In the genomic region with DNA sequence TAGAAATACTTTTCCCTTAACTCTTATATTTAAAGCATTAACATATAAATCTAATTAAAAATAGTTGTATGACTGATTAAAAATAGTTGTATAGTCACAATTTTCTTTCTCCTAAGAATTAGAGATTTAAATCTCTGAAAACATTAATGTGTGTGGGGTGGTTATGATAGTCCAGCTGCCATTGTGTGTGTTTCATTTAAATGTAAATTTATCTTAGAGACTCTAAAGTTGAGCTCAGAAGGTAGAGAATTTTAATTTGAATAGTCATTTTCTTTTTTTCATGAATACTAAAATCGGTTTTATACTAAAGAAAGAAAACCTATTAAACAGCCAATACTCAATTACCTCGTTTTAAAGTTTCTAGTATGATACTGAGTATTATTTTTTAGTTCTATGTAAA, we compare ENCODE assay signal across 1 cellular context.
TF ChIP-seq lines count a peak whose summit lies in the region.

No MANE protein-coding gene starts in this region.

TF ChIP-seq in H1, 55 proteins besides CTCF, POLR2A, EP300 and RAD21:
- no peak for TF ChIP-seq SRF (IDR thresholded peaks at IDR 0.05; ENCODE audit: low read depth, low read length)
- TF ChIP-seq KDM4A (IDR thresholded peaks at IDR 0.05; ENCODE audit: low read depth, low read length, severe bottlenecking), result no peak
- TF ChIP-seq, protein P1, sequence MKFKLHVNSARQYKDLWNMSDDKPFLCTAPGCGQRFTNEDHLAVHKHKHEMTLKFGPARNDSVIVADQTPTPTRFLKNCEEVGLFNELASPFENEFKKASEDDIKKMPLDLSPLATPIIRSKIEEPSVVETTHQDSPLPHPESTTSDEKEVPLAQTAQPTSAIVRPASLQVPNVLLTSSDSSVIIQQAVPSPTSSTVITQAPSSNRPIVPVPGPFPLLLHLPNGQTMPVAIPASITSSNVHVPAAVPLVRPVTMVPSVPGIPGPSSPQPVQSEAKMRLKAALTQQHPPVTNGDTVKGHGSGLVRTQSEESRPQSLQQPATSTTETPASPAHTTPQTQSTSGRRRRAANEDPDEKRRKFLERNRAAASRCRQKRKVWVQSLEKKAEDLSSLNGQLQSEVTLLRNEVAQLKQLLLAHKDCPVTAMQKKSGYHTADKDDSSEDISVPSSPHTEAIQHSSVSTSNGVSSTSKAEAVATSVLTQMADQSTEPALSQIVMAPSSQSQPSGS (IDR thresholded peaks at IDR 0.05; ENCODE audit: low read length), result no peak
- TF ChIP-seq SP4 (IDR thresholded peaks at IDR 0.05; ENCODE audit: low read length), result no peak
- TF ChIP-seq CHD7 (IDR thresholded peaks at IDR 0.05; ENCODE audit: insufficient replicate concordance, low read length), result no peak
- no peak for TF ChIP-seq EGR1 (IDR thresholded peaks at IDR 0.05; ENCODE audit: borderline replicate concordance, low read depth, low read length)
- no peak for TF ChIP-seq SP1 (IDR thresholded peaks at IDR 0.05; ENCODE audit: low read depth, low read length)
